10 cellular contexts compared by ENCODE assay signal in the genomic region with DNA sequence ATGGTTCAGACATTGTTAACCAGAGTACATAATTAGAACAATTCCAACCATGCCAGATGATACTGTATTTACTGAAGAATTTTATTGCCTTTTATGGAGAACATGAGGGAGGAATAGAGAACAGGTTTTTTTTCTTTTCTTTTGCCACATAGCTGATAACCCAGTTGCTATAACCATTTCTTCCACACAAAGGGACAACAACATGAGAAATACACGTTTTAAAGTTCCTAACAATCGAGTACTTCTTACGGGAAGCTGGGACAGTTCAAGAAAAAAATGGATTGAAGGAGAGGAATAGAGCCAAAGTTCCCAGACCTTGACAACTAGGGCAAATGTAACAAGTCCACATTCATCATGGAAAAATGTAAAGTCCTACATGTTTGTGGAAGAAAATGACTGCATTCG.
DNase-seq lines count a peak whose midpoint lies in the region; ATAC-seq, FAIRE-seq and TF ChIP-seq lines count a peak whose summit lies in the region.
"Had no signal": no experiment of that assay in that cellular context is flagged by ENCODE, and none has a peak within 500 bp of the region (broad histone marks: within the 10 kb centered on the region; RNA-seq: fewer than 3 reads in every experiment).

No MANE protein-coding gene starts in this region.

- TF ChIP-seq POLR2A in H54 (IDR thresholded peaks at IDR 0.05; ENCODE audit: low read depth, low read length) (no peak), stomach (IDR thresholded peaks at IDR 0.05) (no peak)

- no peak for TF ChIP-seq CTCF in stomach (IDR thresholded peaks at IDR 0.05)

- peak; percentile 96 for FAIRE-seq in H54 (lab: Jason Lieb, UNC)

- H3K27ac ChIP-seq in stomach: peak overlapping the region in 4 of 5 donors; percentile 67 to 86 (median 84)

- 39 to 70% (median 60%) methylated on average over 4 of the region's 4 CpGs for WGBS in stomach, 5 donors

- no peak for TF ChIP-seq EP300 in stomach (IDR thresholded peaks at IDR 0.05)

- intact Hi-C loops in stomach (cut with DNase I; ENCODE audit: low total_unique reads): no loop called here

- H3K4me1 ChIP-seq in stomach: peaks cover 44 to 76% (median 59%) of the 10 kb centered on the region in 4 donors

- no peaks in the 10 kb centered on the region for H3K9me3 ChIP-seq in stomach

- H3K4me3 ChIP-seq in stomach: no peak overlapping the region

- H3K36me3 ChIP-seq in stomach: no peaks in the 10 kb centered on the region

- DNase-seq in H54 (ENCODE audit: insufficient read length, low spot score) (no peak), astrocyte of the hippocampus (ENCODE audit: low read depth, low spot score) (peak; percentile 65), kidney tubule cell (ENCODE audit: low spot score) (peak; percentile 45), stomach (no peak), SIG-M5 treated with dmso at 0.1 percent for 504 hours (lab: John Stamatoyannopoulos, UW; ENCODE audit: unreplicated experiment) (no peak), mucosa of gallbladder (ENCODE audit: low spot score) (no peak)
- DNase-seq: activated CD4-positive, alpha-beta memory T cell treated with anti-CD3 and anti-CD28 coated beads, Interleukin-2, amount 10 ng/mL, durations not matched to agents 7 days and 5 days; cerebellar nuclear complex had no signal

- H3K27me3 ChIP-seq in stomach: no peaks in the 10 kb centered on the region

- ATAC-seq in GM19324 (IDR thresholded peaks at IDR 0.05; ENCODE audit: low FRiP score, unreplicated experiment) (no peak), GM21447 (IDR thresholded peaks at IDR 0.05; ENCODE audit: unreplicated experiment) (no peak)

Comparison
In these comparisons a context has a peak if more than half of its experiments do, and no peak if none do; other contexts are left out.
1. DNase-seq: peak in astrocyte of the hippocampus (single experiment) and kidney tubule cell (single experiment); none in H54 (single experiment), stomach (single experiment), SIG-M5 treated with dmso at 0.1 percent for 504 hours (single experiment) and mucosa of gallbladder (single experiment).